In the genomic region with DNA sequence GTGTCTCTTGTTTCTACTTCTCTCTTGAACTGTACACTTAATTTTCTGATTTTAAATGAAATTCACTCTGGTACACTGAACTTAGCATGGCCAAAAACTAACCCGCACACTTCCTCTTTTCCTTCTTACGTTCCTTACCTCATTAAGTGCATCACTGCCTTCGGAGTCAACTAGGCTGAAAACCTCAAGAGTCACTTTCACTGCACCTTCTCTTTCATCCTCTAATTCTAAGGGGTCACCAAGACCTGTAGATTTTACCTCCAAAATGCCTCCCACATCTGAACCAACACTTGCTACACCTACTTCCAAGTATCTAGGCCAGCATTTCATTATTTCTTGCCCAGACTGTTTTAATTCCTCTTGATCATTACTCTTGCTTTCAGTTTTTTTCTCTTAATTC, we compare ENCODE assay signal across 12 cellular contexts. TPM values are rescaled to one million over a fixed set of nuclear protein-coding genes. Genes with fewer than 3 reads are reported as not detected.
DNase-seq lines count a peak whose midpoint lies in the region; ATAC-seq, FAIRE-seq and TF ChIP-seq lines count a peak whose summit lies in the region.
"Had no signal": no experiment of that assay in that cellular context is flagged by ENCODE, and none has a peak within 500 bp of the region (broad histone marks: within the 10 kb centered on the region; RNA-seq: fewer than 3 reads in every experiment).

No MANE protein-coding gene starts in this region.

- H3K9me3 ChIP-seq in K562 (replicated peaks; ENCODE audit: control insufficient read depth, insufficient read depth, low read depth, low read length) = no peaks in the 10 kb centered on the region

- no peak overlapping the region for H3K9ac ChIP-seq in K562 (ENCODE audit: insufficient read depth in 1 of 2, low read depth in 2 of 2, low read length in 2 of 2)

- no peak overlapping the region for H3K27ac ChIP-seq in K562 (ENCODE audit: extremely low read depth, low read depth, low read length)

- BruUV-seq in K562 (replicated peaks; lab: Mats Ljungman, UMichigan) = no TSS peak

- no peak for FAIRE-seq in K562 (lab: Jason Lieb, UNC)

- ATAC-seq in GM18502 (IDR thresholded peaks at IDR 0.05; ENCODE audit: poor library complexity, unreplicated experiment) = peak; percentile 74
- ATAC-seq in GM21515 (IDR thresholded peaks at IDR 0.05; ENCODE audit: unreplicated experiment) = peak; percentile 64
- peak; percentile 71 for ATAC-seq in HG03175 (IDR thresholded peaks at IDR 0.05; ENCODE audit: unreplicated experiment)
- ATAC-seq in K562 = no peak
- ATAC-seq: activated CD4-positive, alpha-beta T cell treated with anti-CD3 and anti-CD28 coated beads for 36 hours had no signal

- H2AFZ ChIP-seq in K562 (ENCODE audit: low read depth, low read length) = no peak overlapping the region

- no peaks in the 10 kb centered on the region for H3K9me1 ChIP-seq in K562 (ENCODE audit: control insufficient read depth, insufficient read depth, low read length)

- no peak for TF ChIP-seq EP300 in K562 (IDR thresholded peaks at IDR 0.05; ENCODE audit: low read length)

- no peak for DNase-seq in K562 (ENCODE audit: extremely low read depth in 1 of 4, low spot score in 3 of 4)
- DNase-seq in HuH-7 (ENCODE audit: low spot score) = no peak
- no peak for DNase-seq in EL
- no peak for DNase-seq in cardiac septum (ENCODE audit: low spot score)
- DNase-seq in effector CD8-positive, alpha-beta T cell (lab: John Stamatoyannopoulos, UW) = no peak
- DNase-seq: activated CD4-positive, alpha-beta T cell treated with anti-CD3 and anti-CD28 coated beads for 36 hours; DMS153; foreskin melanocyte; NCI-H526 had no signal

- TF ChIP-seq POLR2A in K562 (conservative IDR thresholded peaks at IDR 0.05) = no peak

- H3K4me1 ChIP-seq in K562 (replicated peaks in 1 of 2; ENCODE audit: control insufficient read depth in 2 of 2, insufficient read depth in 2 of 2, low read length in 2 of 2) = no peaks in the 10 kb centered on the region; a peak in 1 of 5 replicates

- CTCF ChIA-PET in K562 (lab: Yijun Ruan, JAX; ENCODE audit: low intra/inter-chr PET ratio) = no interaction called here

- TF ChIP-seq CTCF in K562 (IDR thresholded peaks at IDR 0.05 in 2 of 3, conservative IDR thresholded peaks at IDR 0.05 in 1 of 3; ENCODE audit: insufficient read depth in 2 of 3, low read depth in 1 of 3, low read length in 3 of 3) = no peak

- WGBS in K562 (ENCODE audit: insufficient coverage, low coverage, missing lambda C conversion rate) = 67% methylated on average over 1 of the region's 3 CpGs

- H3K27me3 ChIP-seq in K562 (ENCODE audit: control insufficient read depth in 2 of 2, insufficient read depth in 2 of 2, low read length in 2 of 2) = no peaks in the 10 kb centered on the region

- intact Hi-C loops in K562 (cut with micrococcal nuclease) = no loop called here
- intact Hi-C loops in cardiac septum (cut with DNase I) = no loop called here

- no peak overlapping the region for H3K4me3 ChIP-seq in K562

- no peak for TF ChIP-seq RAD21 in K562 (CRISPR knock-in tag; conservative IDR thresholded peaks at IDR 0.05 in 1 of 2, IDR thresholded peaks at IDR 0.05 in 1 of 2)

- in situ Hi-C loops in K562 (cut with MboI) = no loop called here

- H3K79me2 ChIP-seq in K562 (ENCODE audit: control insufficient read depth, insufficient read depth, low read length) = no peaks in the 10 kb centered on the region

- H3K4me2 ChIP-seq in K562 (ENCODE audit: insufficient read depth, low read length) = no peak overlapping the region

- POLR2A ChIA-PET in K562 (lab: Yijun Ruan, JAX) = no interaction called here

- H3K36me3 ChIP-seq in K562 (ENCODE audit: control insufficient read depth, insufficient read depth, low read length) = peaks cover 5% of the 10 kb centered on the region; the same call in 2 of the 3 replicates

- H4K20me1 ChIP-seq in K562 (replicated peaks; ENCODE audit: control insufficient read depth, insufficient read depth, low read length) = no peaks in the 10 kb centered on the region

TF ChIP-seq in K562, 482 proteins besides CTCF, POLR2A, EP300 and RAD21:
- TF ChIP-seq, protein P1, sequence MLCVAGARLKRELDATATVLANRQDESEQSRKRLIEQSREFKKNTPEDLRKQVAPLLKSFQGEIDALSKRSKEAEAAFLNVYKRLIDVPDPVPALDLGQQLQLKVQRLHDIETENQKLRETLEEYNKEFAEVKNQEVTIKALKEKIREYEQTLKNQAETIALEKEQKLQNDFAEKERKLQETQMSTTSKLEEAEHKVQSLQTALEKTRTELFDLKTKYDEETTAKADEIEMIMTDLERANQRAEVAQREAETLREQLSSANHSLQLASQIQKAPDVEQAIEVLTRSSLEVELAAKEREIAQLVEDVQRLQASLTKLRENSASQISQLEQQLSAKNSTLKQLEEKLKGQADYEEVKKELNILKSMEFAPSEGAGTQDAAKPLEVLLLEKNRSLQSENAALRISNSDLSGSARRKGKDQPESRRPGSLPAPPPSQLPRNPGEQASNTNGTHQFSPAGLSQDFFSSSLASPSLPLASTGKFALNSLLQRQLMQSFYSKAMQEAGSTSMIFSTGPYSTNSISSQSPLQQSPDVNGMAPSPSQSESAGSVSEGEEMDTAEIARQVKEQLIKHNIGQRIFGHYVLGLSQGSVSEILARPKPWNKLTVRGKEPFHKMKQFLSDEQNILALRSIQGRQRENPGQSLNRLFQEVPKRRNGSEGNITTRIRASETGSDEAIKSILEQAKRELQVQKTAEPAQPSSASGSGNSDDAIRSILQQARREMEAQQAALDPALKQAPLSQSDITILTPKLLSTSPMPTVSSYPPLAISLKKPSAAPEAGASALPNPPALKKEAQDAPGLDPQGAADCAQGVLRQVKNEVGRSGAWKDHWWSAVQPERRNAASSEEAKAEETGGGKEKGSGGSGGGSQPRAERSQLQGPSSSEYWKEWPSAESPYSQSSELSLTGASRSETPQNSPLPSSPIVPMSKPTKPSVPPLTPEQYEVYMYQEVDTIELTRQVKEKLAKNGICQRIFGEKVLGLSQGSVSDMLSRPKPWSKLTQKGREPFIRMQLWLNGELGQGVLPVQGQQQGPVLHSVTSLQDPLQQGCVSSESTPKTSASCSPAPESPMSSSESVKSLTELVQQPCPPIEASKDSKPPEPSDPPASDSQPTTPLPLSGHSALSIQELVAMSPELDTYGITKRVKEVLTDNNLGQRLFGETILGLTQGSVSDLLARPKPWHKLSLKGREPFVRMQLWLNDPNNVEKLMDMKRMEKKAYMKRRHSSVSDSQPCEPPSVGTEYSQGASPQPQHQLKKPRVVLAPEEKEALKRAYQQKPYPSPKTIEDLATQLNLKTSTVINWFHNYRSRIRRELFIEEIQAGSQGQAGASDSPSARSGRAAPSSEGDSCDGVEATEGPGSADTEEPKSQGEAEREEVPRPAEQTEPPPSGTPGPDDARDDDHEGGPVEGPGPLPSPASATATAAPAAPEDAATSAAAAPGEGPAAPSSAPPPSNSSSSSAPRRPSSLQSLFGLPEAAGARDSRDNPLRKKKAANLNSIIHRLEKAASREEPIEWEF (CRISPR knock-in tag; IDR thresholded peaks at IDR 0.05) = no peak
- TF ChIP-seq, protein P2, sequence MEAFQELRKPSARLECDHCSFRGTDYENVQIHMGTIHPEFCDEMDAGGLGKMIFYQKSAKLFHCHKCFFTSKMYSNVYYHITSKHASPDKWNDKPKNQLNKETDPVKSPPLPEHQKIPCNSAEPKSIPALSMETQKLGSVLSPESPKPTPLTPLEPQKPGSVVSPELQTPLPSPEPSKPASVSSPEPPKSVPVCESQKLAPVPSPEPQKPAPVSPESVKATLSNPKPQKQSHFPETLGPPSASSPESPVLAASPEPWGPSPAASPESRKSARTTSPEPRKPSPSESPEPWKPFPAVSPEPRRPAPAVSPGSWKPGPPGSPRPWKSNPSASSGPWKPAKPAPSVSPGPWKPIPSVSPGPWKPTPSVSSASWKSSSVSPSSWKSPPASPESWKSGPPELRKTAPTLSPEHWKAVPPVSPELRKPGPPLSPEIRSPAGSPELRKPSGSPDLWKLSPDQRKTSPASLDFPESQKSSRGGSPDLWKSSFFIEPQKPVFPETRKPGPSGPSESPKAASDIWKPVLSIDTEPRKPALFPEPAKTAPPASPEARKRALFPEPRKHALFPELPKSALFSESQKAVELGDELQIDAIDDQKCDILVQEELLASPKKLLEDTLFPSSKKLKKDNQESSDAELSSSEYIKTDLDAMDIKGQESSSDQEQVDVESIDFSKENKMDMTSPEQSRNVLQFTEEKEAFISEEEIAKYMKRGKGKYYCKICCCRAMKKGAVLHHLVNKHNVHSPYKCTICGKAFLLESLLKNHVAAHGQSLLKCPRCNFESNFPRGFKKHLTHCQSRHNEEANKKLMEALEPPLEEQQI (IDR thresholded peaks at IDR 0.05) = no peak
- peak; percentile 80 for TF ChIP-seq SPI1 (IDR thresholded peaks at IDR 0.05; ENCODE audit: borderline replicate concordance, low read depth, low read length)
- no peak for TF ChIP-seq ZNF507 (tag; conservative IDR thresholded peaks at IDR 0.05)
TF ChIP-seq in K562: peak in this region for 1.

RNA-seq across cellular contexts. Expression of a gene that starts 6.6 kb away (rescaled TPM):
- total RNA-seq in K562 (2011; cell fraction: chromatin; rRNA removed; ENCODE audit: low replicate concordance) = 35.1 and 68.8 TPM in 2 replicates
- 9.7 and 10.2 TPM in 2 replicates for total RNA-seq in K562 (2011; cell fraction: nucleolus; rRNA removed)
- total RNA-seq in K562 (2011; cell fraction: nucleoplasm; rRNA removed) = 17.9 and 22.7 TPM in 2 replicates
- total RNA-seq in K562 (2014; rRNA removed) = 5.2 and 5.4 TPM in 2 replicates
- 6.3 and 6.7 TPM in 2 replicates for total RNA-seq in K562 (2014; rRNA removed; fragmentation: Illumina TruSeq; extraction: Trizol)
- 4.4 and 5.3 TPM in 2 replicates for total RNA-seq in K562 (2015; rRNA removed; fragmentation: Illumina TruSeq; extraction: Trizol)
- 6.4 TPM in 2 replicates for total RNA-seq in K562 (2021)
- 8.1 and 10.5 TPM in 2 replicates for polyA plus RNA-seq in K562 (2011; rRNA removed)
- polyA plus RNA-seq in K562 (2011; cell fraction: cytosol; rRNA removed) = 4.4 and 7.2 TPM in 2 replicates
- polyA plus RNA-seq in K562 (2011; cell fraction: nucleus; rRNA removed) = 8.3 and 11.3 TPM in 2 replicates
- 3.2 and 4.9 TPM in 2 replicates for polyA plus RNA-seq in K562 (2012)
- polyA plus RNA-seq in K562 (2014; fragmentation: Illumina TruSeq; extraction: Trizol) = 5.9 TPM in 2 replicates
- 1 to 10 TPM; 1.8 to 2.2 TPM for polyA plus RNA-seq in K562 (2014; fragmentation: Nextera tagmentation; extraction: Ambion mirVana)
- 2.7 and 3.3 TPM in 2 replicates for polyA plus RNA-seq in K562 (2014; rRNA removed)
- polyA minus RNA-seq in K562 (2011; rRNA and poly(A)+ RNA removed) = 23.2 and 34.6 TPM in 2 replicates
- 3.8 and 6.5 TPM in 2 replicates for polyA minus RNA-seq in K562 (2011; cell fraction: cytosol; rRNA and poly(A)+ RNA removed)
- polyA minus RNA-seq in K562 (2011; cell fraction: nucleus; rRNA and poly(A)+ RNA removed) = 23.8 and 42.1 TPM in 2 replicates
- total RNA-seq in cardiac septum = 38.6 TPM
